In the genomic region with DNA sequence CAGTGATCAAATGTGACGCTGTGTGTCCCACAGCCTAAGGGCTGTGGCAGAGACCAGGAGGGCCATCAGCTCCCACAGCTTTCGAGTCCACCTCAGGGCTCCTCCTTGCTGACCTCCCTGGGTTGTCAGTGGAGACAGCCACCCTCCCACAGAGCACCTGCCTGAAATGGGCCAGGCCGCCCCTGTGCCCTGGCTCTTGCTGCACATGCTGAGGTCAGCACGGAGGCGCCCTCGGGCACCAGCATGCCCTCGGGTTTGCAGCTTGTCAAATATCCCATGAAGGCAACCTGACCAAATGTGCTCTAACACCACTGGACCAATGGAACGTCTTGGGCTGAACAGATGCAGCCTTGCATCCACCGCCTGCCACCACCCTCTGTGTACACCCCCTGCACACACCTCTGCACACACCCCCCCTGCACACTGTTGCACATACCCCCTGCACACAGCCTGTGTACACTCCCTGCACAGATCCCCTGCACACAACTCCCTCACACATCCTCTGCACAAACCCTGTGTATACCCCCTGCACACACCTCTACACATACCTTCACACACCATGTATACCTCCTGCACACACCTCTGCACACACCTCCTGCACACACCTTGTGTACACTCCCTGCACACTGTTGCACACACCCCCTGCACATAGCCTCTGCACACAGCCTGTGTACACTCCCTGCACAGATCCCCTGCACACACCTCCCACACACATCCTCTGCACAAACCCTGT, we compare ENCODE assay signal across 1 cellular context.
TF ChIP-seq lines count a peak whose summit lies in the region.

No MANE protein-coding gene starts in this region.

TF ChIP-seq in H1, 55 proteins besides CTCF, POLR2A, EP300 and RAD21:
- TF ChIP-seq SIX5 (IDR thresholded peaks at IDR 0.05; ENCODE audit: low read depth, low read length), result no peak
- no peak for TF ChIP-seq CBX5 (IDR thresholded peaks at IDR 0.05; ENCODE audit: low read depth, low read length)
- TF ChIP-seq NANOG (IDR thresholded peaks at IDR 0.05; ENCODE audit: insufficient read depth, low read depth, low read length, poor library complexity, severe bottlenecking), result no peak
- TF ChIP-seq SRF (IDR thresholded peaks at IDR 0.05; ENCODE audit: low read depth, low read length), result no peak
- TF ChIP-seq HDAC6 (IDR thresholded peaks at IDR 0.05; ENCODE audit: low read depth, low read length), result no peak
- no peak for TF ChIP-seq TCF12 (IDR thresholded peaks at IDR 0.05; ENCODE audit: low read depth, low read length)
TF ChIP-seq in H1: peak in this region for 0.
